In the genomic region with DNA sequence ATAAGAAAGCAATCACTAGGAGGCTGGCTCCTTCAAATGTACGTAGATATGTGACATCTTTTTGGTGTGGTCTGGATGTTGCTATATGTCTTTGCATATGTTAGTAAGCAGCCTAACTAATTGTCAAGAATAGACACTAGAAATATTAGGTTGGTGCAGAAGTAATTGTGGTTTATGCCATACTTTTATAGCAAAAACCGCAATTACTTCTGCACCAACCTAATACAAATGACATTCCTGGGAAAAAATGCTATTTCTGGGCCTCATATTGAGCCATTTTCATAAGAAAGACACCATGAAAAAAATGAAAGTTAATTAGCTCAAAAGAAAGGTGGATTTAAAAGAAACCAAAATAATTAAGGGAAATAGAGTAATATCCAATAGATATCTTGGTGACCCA, we compare ENCODE assay signal across 34 cellular contexts.
"Had no signal": no experiment of that assay in that cellular context is flagged by ENCODE, and none has a peak within 500 bp of the region (broad histone marks: within the 10 kb centered on the region; RNA-seq: fewer than 3 reads in every experiment).

No MANE protein-coding gene starts in this region.

- H3K4me3 ChIP-seq: adrenal gland, ascending aorta, body of pancreas, breast epithelium, cardiac muscle cell had no signal

- DNase-seq: activated effector memory CD4-positive, alpha-beta T cell treated with anti-CD3 and anti-CD28 coated beads, Interleukin-2, amount 50 U/mL, for 16 hours; activated effector memory CD4-positive, alpha-beta T cell treated with Interleukin-2 at 50 U/mL for 16 hours; activated gamma-delta T cell; activated gamma-delta T cell treated with Interleukin-2 at 50 U/mL for 16 hours; activated naive CD4-positive, alpha-beta T cell; activated naive CD4-positive, alpha-beta T cell treated with anti-CD3 and anti-CD28 coated beads for 36 hours; activated naive CD4-positive, alpha-beta T cell treated with anti-CD3 and anti-CD28 coated beads, Interleukin-2, amount 10 ng/mL, durations not matched to agents 7 days and 5 days; activated naive CD4-positive, alpha-beta T cell treated with anti-CD3 and anti-CD28 coated beads, Interleukin-2, amount 50 U/mL, for 16 hours; activated naive CD4-positive, alpha-beta T cell treated with Interleukin-2 at 50 U/mL for 16 hours; activated naive CD8-positive, alpha-beta T cell treated with anti-CD3 and anti-CD28 coated beads for 36 hours; activated naive CD8-positive, alpha-beta T cell treated with anti-CD3 and anti-CD28 coated beads, Interleukin-2, amount 10 ng/mL, durations not matched to agents 7 days and 5 days; activated naive CD8-positive, alpha-beta T cell treated with anti-CD3 and anti-CD28 coated beads, Interleukin-2, amount 50 U/mL, for 24 hours; activated T-cell treated with anti-CD3 and anti-CD28 coated beads, Interleukin-2, amount 50 U/mL, for 1 hour; activated T-cell treated with anti-CD3 and anti-CD28 coated beads, Interleukin-2, amount 50 U/mL, for 24 hours; activated T-cell treated with anti-CD3 and anti-CD28 coated beads, Interleukin-2, amount 50 U/mL, for 4 hours; activated T-cell treated with anti-CD3 and anti-CD28 coated beads, Interleukin-2, amount 50 U/mL, for 48 hours; activated T-cell treated with anti-CD3 and anti-CD28 coated beads, Interleukin-2, amount 50 U/mL, for 72 hours; adrenal gland; amniotic stem cell; amygdala; anterior cingulate cortex; aorta; body of pancreas; brain microvascular endothelial cell; caudate nucleus; central memory CD4-positive, alpha-beta T cell; cerebellar nuclear complex had no signal

- H3K27me3 ChIP-seq: adrenal gland, ascending aorta, body of pancreas, brain microvascular endothelial cell, breast epithelium, cardiac muscle cell had no signal

- FAIRE-seq: astrocyte, bronchial epithelial cell had no signal

- H3K9me3 ChIP-seq: adrenal gland, ascending aorta, body of pancreas, breast epithelium had no signal

- H3K36me3 ChIP-seq: adrenal gland, ascending aorta, brain microvascular endothelial cell, breast epithelium, cardiac muscle cell had no signal

- H3K4me1 ChIP-seq: adrenal gland, ascending aorta, body of pancreas, breast epithelium had no signal

- H3K27ac ChIP-seq: adrenal gland, ascending aorta, body of pancreas, brain microvascular endothelial cell, breast epithelium, cardiac muscle cell had no signal

- ATAC-seq: activated naive CD4-positive, alpha-beta T cell treated with anti-CD3 and anti-CD28 coated beads, Interleukin-2, amount 50 U/mL, for 72 hours; activated naive CD8-positive, alpha-beta T cell treated with anti-CD3 and anti-CD28 coated beads, Interleukin-2, amount 50 U/mL, for 24 hours; activated T-cell treated with anti-CD3 and anti-CD28 coated beads, Interleukin-2, amount 50 U/mL, for 4 hours; activated T-cell treated with anti-CD3 and anti-CD28 coated beads, Interleukin-2, amount 50 U/mL, for 72 hours; activated T-helper 17 cell treated with anti-CD3 and anti-CD28 coated beads, Interleukin-2, amount 50 U/mL, for 72 hours; body of pancreas had no signal
